8 cellular contexts compared by ENCODE assay signal in genomic region chr3:46566040-46566631, GRCh38. TPM values are rescaled to one million over a fixed set of nuclear protein-coding genes. Genes with fewer than 3 reads are reported as not detected.
DNase-seq lines count a peak whose midpoint lies in the region; ATAC-seq and TF ChIP-seq lines count a peak whose summit lies in the region.

LRRC2 (minus strand) TSS chr3:46566302; CDS start chr3:46551591, 14,711 bp downstream.

- H3K9me3 ChIP-seq in HAP-1 (peaks cover 7% of the 10 kb centered on the region; the same call in 1 of the 2 replicates), ectodermal cell (ENCODE audit: control insufficient read depth, low read length) (no peaks in the 10 kb centered on the region), lung (ENCODE audit: control insufficient read depth in 2 of 2, insufficient read depth in 1 of 2, low read length in 1 of 2) (peaks cover 0 to 2% of the 10 kb centered on the region in 2 donors), subcutaneous abdominal adipose tissue (ENCODE audit: control insufficient read depth in 5 of 5, low read length in 5 of 5) (peaks cover 0 to 10% (median 3%) of the 10 kb centered on the region in 5 donors)

- peak; percentile 70 to 81 for ATAC-seq in activated CD4-positive, CD25-positive, alpha-beta regulatory T cell treated with anti-CD3 and anti-CD28 coated beads, Interleukin-2, amount 50 U/mL, for 24 hours
- ATAC-seq in lung (ENCODE audit: insufficient read depth, low FRiP score) (peak; percentile 50), GM21619 (IDR thresholded peaks at IDR 0.05; ENCODE audit: unreplicated experiment) (no peak)

- WGBS in ectodermal cell, 2 experiments, result 5% methylated on average over 39 of the region's 39 CpGs
- 2 to 4% methylated on average over 39 of the region's 39 CpGs for WGBS in lung, 2 donors

- peak within 1 kb of the TSS; percentile 2 to 75 (median 71) for H3K9ac ChIP-seq in subcutaneous abdominal adipose tissue (ENCODE audit: low read length in 5 of 5)

- H3K4me3 ChIP-seq in HAP-1, result peak within 1 kb of the TSS; percentile 35
- peak within 1 kb of the TSS; percentile 41 for H3K4me3 ChIP-seq in ectodermal cell (ENCODE audit: insufficient read depth, low read depth, low read length)
- peak within 1 kb of the TSS; percentile 32 for H3K4me3 ChIP-seq in lung
- peak within 1 kb of the TSS; percentile 65 to 79 (median 76) for H3K4me3 ChIP-seq in subcutaneous abdominal adipose tissue (ENCODE audit: low read depth in 1 of 5, low read length in 5 of 5)

- H3K36me3 ChIP-seq in HAP-1 (replicated peaks), result no peaks in the 10 kb centered on the region
- no peaks in the 10 kb centered on the region for H3K36me3 ChIP-seq in ectodermal cell (ENCODE audit: control insufficient read depth, insufficient read depth, low read length)
- H3K36me3 ChIP-seq in lung (ENCODE audit: control insufficient read depth in 2 of 2, insufficient read depth in 2 of 2, low read length in 2 of 2), result no peaks in the 10 kb centered on the region
- no peaks in the 10 kb centered on the region for H3K36me3 ChIP-seq in subcutaneous abdominal adipose tissue (ENCODE audit: control insufficient read depth in 5 of 5, insufficient read depth in 5 of 5, low read length in 5 of 5)

- TF ChIP-seq CTCF in lung (IDR thresholded peaks at IDR 0.05; ENCODE audit: control extremely low read depth, extremely low read depth), result no peak

- H3K4me1 ChIP-seq in HAP-1 (peaks cover 37% of the 10 kb centered on the region), ectodermal cell (ENCODE audit: control insufficient read depth, insufficient read depth, low read length) (no peaks in the 10 kb centered on the region), lung (ENCODE audit: control insufficient read depth in 2 of 2, insufficient read depth in 2 of 2, low read length in 2 of 2) (peaks cover 0 to 5% of the 10 kb centered on the region in 2 donors), subcutaneous abdominal adipose tissue (ENCODE audit: control insufficient read depth in 5 of 5, insufficient read depth in 5 of 5, low read length in 5 of 5) (peaks cover 5 to 19% (median 16%) of the 10 kb centered on the region in 5 donors)

- in situ Hi-C loops in HAP-1 (cut with MboI; ENCODE audit: low sequenced_read_pairs), result no loop called here

- H3K27ac ChIP-seq in ectodermal cell (ENCODE audit: insufficient read depth, low read depth, low read length, poor library complexity, severe bottlenecking), result no peak within 1 kb of the TSS
- peak within 1 kb of the TSS in 1 of 2 donors; percentile 94 for H3K27ac ChIP-seq in lung (ENCODE audit: low read depth in 1 of 2, low read length in 1 of 2)
- H3K27ac ChIP-seq in subcutaneous abdominal adipose tissue (ENCODE audit: low read depth, low read length), result peak within 1 kb of the TSS; percentile 30

- H3K27me3 ChIP-seq in HAP-1 (ENCODE audit: low read depth) (no peaks in the 10 kb centered on the region), ectodermal cell (ENCODE audit: control insufficient read depth, insufficient read depth, low read length, poor library complexity, severe bottlenecking) (peaks cover 15% of the 10 kb centered on the region), lung (ENCODE audit: control insufficient read depth, insufficient read depth) (no peaks in the 10 kb centered on the region), subcutaneous abdominal adipose tissue (ENCODE audit: control insufficient read depth in 5 of 5, insufficient read depth in 4 of 5, low read length in 5 of 5) (peaks cover 0 to 14% (median 6%) of the 10 kb centered on the region in 5 donors)

- DNase-seq in HAP-1 (ENCODE audit: low spot score in 2 of 2) (peak; percentile 43 to 57), lung (ENCODE audit: low spot score) (no peak), NAMALWA (ENCODE audit: low spot score) (no peak), NCI-H524 treated with DMSO at 0.1 percent for 48 hours (lab: John Stamatoyannopoulos, UW) (no peak)

RNA-seq across cellular contexts. Expression of gene LRRC2, which starts in this region (rescaled TPM):
- polyA plus RNA-seq in ectodermal cell (2013, experiment 1 of 4), result not detected
- polyA plus RNA-seq in ectodermal cell (2013, experiment 2 of 4), result 0.05 TPM
- polyA plus RNA-seq in ectodermal cell (2013, experiment 3 of 4), result not detected
- 0.08 TPM for polyA plus RNA-seq in ectodermal cell (2013, experiment 4 of 4)
- 1 to 10 TPM; 1.1 to 3.1 TPM for total RNA-seq in lung
- polyA plus RNA-seq in lung, result under 1 TPM; 0.09 to 0.39 TPM

Comparison
In these comparisons a context has a peak if more than half of its experiments do, and no peak if none do; other contexts are left out.
1. DNase-seq: peak in HAP-1 (2 of 2); none in lung (single experiment), NAMALWA (single experiment) and NCI-H524 treated with DMSO at 0.1 percent for 48 hours (single experiment).
2. Peak in every context shown above with its lines, with median percentiles within 50 percentile points of each other: H3K4me3 ChIP-seq.